In genomic region chr17:18248300-18248731, GRCh38 we compare ENCODE assay signal across 8 cellular contexts. TPM values are rescaled to one million over a fixed set of nuclear protein-coding genes. Genes with fewer than 3 reads are reported as not detected.
DNase-seq lines count a peak whose midpoint lies in the region; ATAC-seq lines count a peak whose summit lies in the region.

No MANE protein-coding gene starts in this region.

- ATAC-seq in Right ventricle myocardium inferior (peak; percentile 45), left colon (peak; percentile 58), GM19397 (IDR thresholded peaks at IDR 0.05; ENCODE audit: unreplicated experiment) (no peak)

- peak overlapping the region; percentile 42 for H3K27ac ChIP-seq in caudate nucleus (ENCODE audit: low read depth, low read length)

- intact Hi-C loops in Right ventricle myocardium inferior (cut with DNase I) (no loop called here), cardiac septum (cut with DNase I) (loop anchor here (5.0 kb wide), 1 partner anchor 69 kb away; the partner anchor contains the start of gene SMCR8), left colon (cut with DNase I, micrococcal nuclease) (no loop called here)

- DNase-seq in Right ventricle myocardium inferior (ENCODE audit: missing footprints) (no peak), cardiac septum (ENCODE audit: low spot score) (no peak), NCI-H2171 (lab: John Stamatoyannopoulos, UW) (peak; percentile 48), caudate nucleus (lab: John Stamatoyannopoulos, UW) (peak in 49 of 61 donors; percentile 12 to 75 (median 45)), left colon (peak; percentile 58 to 61)
- DNase-seq in activated CD4-positive, CD25-positive, alpha-beta regulatory T cell (lab: John Stamatoyannopoulos, UW), result peak; percentile 24 to 49 (median 31)
- DNase-seq in stimulated activated CD4-positive, alpha-beta T cell treated with anti-CD3 and anti-CD28 coated beads, Interleukin-4, amount 100 ng/mL, for 1 hour, result peak; percentile 58

RNA-seq across cellular contexts. Expression of gene FLII, which starts 10.2 kb away (rescaled TPM):
- total RNA-seq in Right ventricle myocardium inferior (299 TPM), cardiac septum (294 TPM), left colon (100 to 1,000 TPM; 276 to 285 TPM)

RNA-seq across cellular contexts. Expression of gene MIEF2, which starts 12.1 kb away (rescaled TPM):
- 31.3 TPM for total RNA-seq in Right ventricle myocardium inferior
- 28.0 TPM for total RNA-seq in cardiac septum
- 10 to 100 TPM; 13.8 to 18.3 TPM for total RNA-seq in left colon

RNA-seq across cellular contexts. Expression of gene LLGL1, which starts 22.9 kb away (rescaled TPM):
- total RNA-seq in Right ventricle myocardium inferior (8.4 TPM), cardiac septum (9.6 TPM), left colon (1 to 10 TPM; 7.5 to 8.6 TPM)

Comparison
In these comparisons a context has a peak if more than half of its experiments do, and no peak if none do; other contexts are left out.
1. DNase-seq: peak in NCI-H2171 (single experiment), activated CD4-positive, CD25-positive, alpha-beta regulatory T cell (4 of 4), caudate nucleus (49 of 61), left colon (2 of 2) and stimulated activated CD4-positive, alpha-beta T cell treated with anti-CD3 and anti-CD28 coated beads, Interleukin-4, amount 100 ng/mL, for 1 hour (single experiment); none in Right ventricle myocardium inferior (single experiment) and cardiac septum (single experiment).